In genomic region chr13:114021464-114022308, GRCh38 we compare ENCODE assay signal across 1 cellular context.
TF ChIP-seq lines count a peak whose summit lies in the region.

No MANE protein-coding gene starts in this region.

TF ChIP-seq in HepG2, 621 proteins besides CTCF, POLR2A, EP300 and RAD21 (continued from another document):
- TF ChIP-seq, protein P1, sequence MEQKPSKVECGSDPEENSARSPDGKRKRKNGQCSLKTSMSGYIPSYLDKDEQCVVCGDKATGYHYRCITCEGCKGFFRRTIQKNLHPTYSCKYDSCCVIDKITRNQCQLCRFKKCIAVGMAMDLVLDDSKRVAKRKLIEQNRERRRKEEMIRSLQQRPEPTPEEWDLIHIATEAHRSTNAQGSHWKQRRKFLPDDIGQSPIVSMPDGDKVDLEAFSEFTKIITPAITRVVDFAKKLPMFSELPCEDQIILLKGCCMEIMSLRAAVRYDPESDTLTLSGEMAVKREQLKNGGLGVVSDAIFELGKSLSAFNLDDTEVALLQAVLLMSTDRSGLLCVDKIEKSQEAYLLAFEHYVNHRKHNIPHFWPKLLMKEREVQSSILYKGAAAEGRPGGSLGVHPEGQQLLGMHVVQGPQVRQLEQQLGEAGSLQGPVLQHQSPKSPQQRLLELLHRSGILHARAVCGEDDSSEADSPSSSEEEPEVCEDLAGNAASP (CRISPR knock-in tag; IDR thresholded peaks at IDR 0.05; ENCODE audit: borderline replicate concordance): no peak
- no peak for TF ChIP-seq GRHL1 (CRISPR knock-in tag; conservative IDR thresholded peaks at IDR 0.05)
